Comparison of ENCODE assay signal across 8 cellular contexts in the genomic region with DNA sequence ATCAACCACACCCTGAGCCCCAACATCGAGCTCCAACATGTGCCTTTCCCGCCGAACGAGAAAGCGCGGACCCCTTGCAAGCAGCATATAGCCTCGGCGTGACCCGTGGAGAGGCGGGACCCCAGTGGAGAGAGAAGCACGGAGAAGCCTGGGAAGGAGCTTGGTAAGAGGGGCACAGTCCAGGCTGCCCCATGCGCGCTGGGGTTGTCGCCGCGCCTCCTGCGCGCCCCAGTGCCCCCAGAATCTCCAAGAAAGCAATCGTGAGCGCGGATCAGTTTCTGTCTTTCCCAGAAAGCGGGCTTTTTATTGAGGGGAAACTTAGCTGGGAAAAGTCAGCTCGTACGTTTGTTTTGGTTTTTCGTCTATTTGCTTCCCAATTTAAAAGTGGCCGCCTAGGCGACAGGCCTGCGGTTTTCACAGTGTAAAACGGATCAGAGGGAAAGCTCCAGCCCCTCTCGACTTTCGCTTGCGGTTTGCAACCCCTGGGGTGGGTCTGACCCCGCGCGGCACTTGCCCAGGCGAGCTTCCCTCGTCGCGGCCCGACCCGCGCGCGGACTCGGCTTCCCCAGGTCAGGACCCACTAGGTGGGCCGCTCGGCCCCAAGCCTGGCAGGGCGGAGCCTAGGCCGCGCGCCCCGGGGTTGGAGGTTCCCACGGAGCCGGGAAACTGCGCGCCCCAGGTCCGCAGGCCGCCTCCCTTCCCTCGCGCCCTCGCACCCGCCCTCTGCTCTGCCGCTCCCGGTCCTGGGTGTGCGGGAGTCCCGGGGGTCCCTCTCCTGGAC. TPM values are rescaled to one million over a fixed set of nuclear protein-coding genes. Genes with fewer than 3 reads are reported as not detected.
A peak's percentile ranks its signal among the peaks of the same experiment; 100 is the strongest.
DNase-seq lines count a peak whose midpoint lies in the region; ATAC-seq and TF ChIP-seq lines count a peak whose summit lies in the region.

No MANE protein-coding gene starts in this region.

- H3K4me1 ChIP-seq in ovary (ENCODE audit: insufficient read depth): no peaks in the 10 kb centered on the region

- H3K9me3 ChIP-seq in ovary: no peaks in the 10 kb centered on the region

- ATAC-seq in GM19438 (IDR thresholded peaks at IDR 0.05; ENCODE audit: low read depth, unreplicated experiment) (peak; percentile 36), GM21515 (IDR thresholded peaks at IDR 0.05; ENCODE audit: unreplicated experiment) (no peak)

- peaks cover 16% of the 10 kb centered on the region for H3K4me1 Mint-ChIP-seq in activated T-cell treated with anti-CD3 and anti-CD28 coated beads, Interleukin-2, amount 50 U/mL, for 24 hours (ENCODE audit: low read depth)
- H3K4me1 Mint-ChIP-seq in glutamatergic neuron (ENCODE audit: low read depth, unreplicated experiment): peaks cover 7% of the 10 kb centered on the region

- peak overlapping the region; percentile 56 to 76 for H3K27ac ChIP-seq in ovary

- WGBS in ovary, 3 donors: 3 to 11% (median 5%) methylated on average over 57 to 66 of the region's 66 CpGs

- no peaks in the 10 kb centered on the region for H3K9me3 Mint-ChIP-seq in activated T-cell treated with anti-CD3 and anti-CD28 coated beads, Interleukin-2, amount 50 U/mL, for 24 hours
- peaks cover 12% of the 10 kb centered on the region for H3K9me3 Mint-ChIP-seq in glutamatergic neuron (ENCODE audit: unreplicated experiment)

- intact Hi-C loops in ovary (cut with DNase I): loop anchor here (2.0 to 10.0 kb wide), 9 partner anchors 38 to 1490 kb away; a partner anchor contains a TSS

- H3K36me3 ChIP-seq in ovary: no peaks in the 10 kb centered on the region

- no peak overlapping the region for H3K27ac Mint-ChIP-seq in activated T-cell treated with anti-CD3 and anti-CD28 coated beads, Interleukin-2, amount 50 U/mL, for 24 hours
- H3K27ac Mint-ChIP-seq in glutamatergic neuron (ENCODE audit: unreplicated experiment): no peak overlapping the region

- peak; percentile 7 for DNase-seq in ACHN
- peak; percentile 52 for DNase-seq in activated T-cell treated with anti-CD3 and anti-CD28 coated beads, Interleukin-2, amount 50 U/mL, for 24 hours
- peak; percentile 45 for DNase-seq in glutamatergic neuron
- DNase-seq in ovary: peak; percentile 42 to 74 (median 54)
- DNase-seq in NCI-H1436 treated with DMSO at 0.1 percent for 48 hours (lab: John Stamatoyannopoulos, UW): no peak
- DNase-seq in NCI-H82 (lab: John Stamatoyannopoulos, UW): no peak

- no peak for TF ChIP-seq CTCF in glutamatergic neuron (IDR thresholded peaks at IDR 0.05; ENCODE audit: partially characterized antibody, unreplicated experiment)
- peak in 1 of 3 donors; percentile 17 for TF ChIP-seq CTCF in ovary (IDR thresholded peaks at IDR 0.05)

- TF ChIP-seq EP300 in ovary (IDR thresholded peaks at IDR 0.05): no peak

- H3K27me3 ChIP-seq in ovary: no peaks in the 10 kb centered on the region

- H3K4me3 ChIP-seq in ovary: peak overlapping the region; percentile 66

- H3K4me3 Mint-ChIP-seq in activated T-cell treated with anti-CD3 and anti-CD28 coated beads, Interleukin-2, amount 50 U/mL, for 24 hours: peak overlapping the region; percentile 81
- peak overlapping the region; percentile 96 for H3K4me3 Mint-ChIP-seq in glutamatergic neuron (ENCODE audit: unreplicated experiment)

- in situ Hi-C loops in ACHN (cut with HindIII; ENCODE audit: low pct_ligation_motif_present, low pct_unique_long_range_greater_than_20kb, low sequenced_read_pairs): no loop called here

- H3K27me3 Mint-ChIP-seq in activated T-cell treated with anti-CD3 and anti-CD28 coated beads, Interleukin-2, amount 50 U/mL, for 24 hours: peaks cover 62% of the 10 kb centered on the region
- peaks cover 11% of the 10 kb centered on the region for H3K27me3 Mint-ChIP-seq in glutamatergic neuron (ENCODE audit: unreplicated experiment)

- H3K36me3 Mint-ChIP-seq in activated T-cell treated with anti-CD3 and anti-CD28 coated beads, Interleukin-2, amount 50 U/mL, for 24 hours (ENCODE audit: low read depth): no peaks in the 10 kb centered on the region
- no peaks in the 10 kb centered on the region for H3K36me3 Mint-ChIP-seq in glutamatergic neuron (ENCODE audit: unreplicated experiment)

- TF ChIP-seq POLR2A in ovary (IDR thresholded peaks at IDR 0.05): no peak

RNA-seq across cellular contexts. Expression of a gene that starts 31.1 kb away (rescaled TPM):
- total RNA-seq in glutamatergic neuron (ENCODE audit: unreplicated experiment): 1.3 TPM
- total RNA-seq in ovary: 1 to 10 TPM; 1.1 to 4.2 (median 3.4) TPM
- 1 to 10 TPM; 1.1 to 1.7 TPM for polyA plus RNA-seq in ovary

RNA-seq across cellular contexts. Expression of a gene that starts 39.6 kb away (rescaled TPM):
- total RNA-seq in glutamatergic neuron (ENCODE audit: unreplicated experiment): 50.9 TPM
- total RNA-seq in ovary: 10 to 100 TPM; 32.3 to 55.1 (median 43.7) TPM
- polyA plus RNA-seq in ovary: 10 to 100 TPM; 23.6 to 27.4 TPM

Comparison
In these comparisons a context has a peak if more than half of its experiments do, and no peak if none do; other contexts are left out.
1. DNase-seq: peak in ACHN (single experiment), activated T-cell treated with anti-CD3 and anti-CD28 coated beads, Interleukin-2, amount 50 U/mL, for 24 hours (single experiment), glutamatergic neuron (single experiment) and ovary (5 of 5); none in NCI-H1436 treated with DMSO at 0.1 percent for 48 hours (single experiment) and NCI-H82 (single experiment).